9 cellular contexts compared by ENCODE assay signal in the genomic region with DNA sequence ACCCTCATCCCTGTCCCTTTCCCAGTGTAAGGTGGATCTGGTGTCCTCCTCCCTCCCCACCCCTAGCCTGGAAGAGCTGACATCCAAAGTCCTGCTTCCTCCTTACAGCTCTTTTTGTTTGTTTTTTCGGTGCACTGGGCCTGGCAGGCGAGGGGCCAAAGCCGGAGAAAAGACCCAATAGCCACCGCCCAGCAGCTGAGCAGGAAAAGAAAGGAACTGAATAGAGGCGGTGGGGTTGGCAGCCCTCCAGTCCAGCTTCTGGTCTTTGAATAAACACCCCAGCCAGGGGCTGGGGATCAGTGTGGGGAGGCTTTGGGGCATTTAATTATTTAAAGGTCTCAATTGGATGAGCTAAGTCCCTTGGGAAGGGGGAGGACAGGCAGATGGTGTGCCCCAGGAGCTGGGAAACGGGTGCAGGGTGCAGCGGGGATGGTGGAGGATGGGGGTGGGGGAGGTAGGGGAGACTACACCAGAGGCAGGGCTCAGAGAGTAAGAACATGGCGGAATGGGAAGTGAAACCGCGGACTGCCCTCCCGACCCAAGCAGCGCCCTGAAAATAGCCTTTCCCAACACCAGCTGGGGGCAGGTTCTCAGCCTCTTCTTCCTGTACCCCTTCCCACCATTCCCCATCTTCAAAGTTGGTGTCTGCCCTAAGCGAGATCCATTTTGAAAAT. TPM values are rescaled to one million over a fixed set of nuclear protein-coding genes. Genes with fewer than 3 reads are reported as not detected.
DNase-seq lines count a peak whose midpoint lies in the region; ATAC-seq, FAIRE-seq and TF ChIP-seq lines count a peak whose summit lies in the region.
"Had no signal": no experiment of that assay in that cellular context is flagged by ENCODE, and none has a peak within 500 bp of the region (broad histone marks: within the 10 kb centered on the region; RNA-seq: fewer than 3 reads in every experiment).

No MANE protein-coding gene starts in this region.

- H3K14ac ChIP-seq in H1 (ENCODE audit: insufficient read length), result no peak overlapping the region

- POLR2A ChIA-PET in H1 (lab: Charles Lee; ENCODE audit: partially characterized antibody), result interaction anchor here (0.7 to 1.6 kb wide), 6 partner anchors 18 to 51 kb away, joined by 3 to 5 read pairs (median 3); no protein-coding TSS in a partner anchor

- DNase-seq in SIG-M5 treated with dmso at 0.1 percent for 504 hours (lab: John Stamatoyannopoulos, UW; ENCODE audit: unreplicated experiment), result peak; percentile 87
- no peak for DNase-seq in SIG-M5 (lab: John Stamatoyannopoulos, UW)
- DNase-seq in NCI-H82 (lab: John Stamatoyannopoulos, UW), result peak; percentile 100
- DNase-seq in H1 (ENCODE audit: low read depth in 1 of 2, low spot score in 2 of 2), result peak in 1 of 2 experiments; percentile 51
- peak in 3 of 5 donors; percentile 67 to 75 (median 73) for DNase-seq in ovary
- no peak for DNase-seq in DMS114 treated with DMSO at 0.1 percent for 48 hours (lab: John Stamatoyannopoulos, UW; ENCODE audit: unreplicated experiment)
- no peak for DNase-seq in HUDEP-2 (lab: John Stamatoyannopoulos, UW; ENCODE audit: unreplicated experiment in 76 of 76)

- H3K4me3 ChIP-seq in H1 (ENCODE audit: extremely low read depth in 1 of 4, insufficient read depth in 2 of 4, low read depth in 3 of 4, low read length in 4 of 4), result peak overlapping the region in 1 of 4 experiments; percentile 20; a peak in 1 of 8 replicates
- H3K4me3 ChIP-seq in ovary, result no peak overlapping the region

- TF ChIP-seq EP300 in H1 (IDR thresholded peaks at IDR 0.05; ENCODE audit: borderline replicate concordance in 1 of 2, low read depth in 2 of 2, low read length in 2 of 2), result no peak
- no peak for TF ChIP-seq EP300 in ovary (IDR thresholded peaks at IDR 0.05)

- peak overlapping the region; percentile 29; the same call in 1 of the 2 replicates for H2BK12ac ChIP-seq in H1 (ENCODE audit: low read depth, low read length)

- no peak overlapping the region for H3K23ac ChIP-seq in H1 (ENCODE audit: insufficient read length)

- WGBS in H1 (ENCODE audit: extremely low coverage in 1 of 2, insufficient coverage in 1 of 2, insufficient read length in 1 of 2, insufficient replicate concordance in 2 of 2, low coverage in 1 of 2, low lambda C conversion rate in 2 of 2, missing lambda C conversion rate in 1 of 2), 2 experiments, result 59% methylated on average over 13 of the region's 13 CpGs; no CpG with 5 or more reads in 1 of the 2 experiments
- WGBS in ovary, 3 donors, result 53 to 68% (median 58%) methylated on average over 13 of the region's 13 CpGs

- intact Hi-C loops in ovary (cut with DNase I), result loop anchor here in 2 of 4 donors (2.0 to 5.0 kb wide), 2 partner anchors 53 kb away; no protein-coding TSS in a partner anchor

- H2BK5ac ChIP-seq in H1 (ENCODE audit: low read depth, low read length), result no peak overlapping the region; the same call in 1 of the 2 replicates

- peaks cover 4% of the 10 kb centered on the region; the same call in 1 of the 2 replicates for H3K23me2 ChIP-seq in H1 (ENCODE audit: low read depth, low read length)

- no peak overlapping the region; a peak in 1 of 7 replicates for H3K9ac ChIP-seq in H1 (replicated peaks in 1 of 4; ENCODE audit: extremely low read depth in 1 of 4, low read depth in 3 of 4, low read length in 3 of 4)

- H3K27me3 ChIP-seq in H1 (replicated peaks in 1 of 4; ENCODE audit: control insufficient read depth in 3 of 4, extremely low read depth in 1 of 4, insufficient read depth in 3 of 4, low read length in 3 of 4), result peaks cover 0 to 24% (median 16%) of the 10 kb centered on the region in 4 experiments; a peak in 4 of 7 replicates
- H3K27me3 ChIP-seq in ovary, result no peaks in the 10 kb centered on the region

- no peak overlapping the region for H3K56ac ChIP-seq in H1 (replicated peaks; ENCODE audit: insufficient read length, low read depth, low read length)

- H3K27ac ChIP-seq in H1 (ENCODE audit: low read depth, low read length), result no peak overlapping the region
- peak overlapping the region in 1 of 2 donors; percentile 37 for H3K27ac ChIP-seq in ovary

- no peak for TF ChIP-seq POLR2A in H1 (IDR thresholded peaks at IDR 0.05; ENCODE audit: control extremely low read depth in 1 of 2, low read depth in 2 of 2, low read length in 2 of 2)
- TF ChIP-seq POLR2A in ovary (IDR thresholded peaks at IDR 0.05), result no peak

- no peak overlapping the region for H3K4ac ChIP-seq in H1 (replicated peaks; ENCODE audit: insufficient read length, low read depth, low read length)

- FAIRE-seq in H1 (lab: Jason Lieb, UNC), result no peak
- FAIRE-seq: islet of Langerhans had no signal

- H4K20me1 ChIP-seq in H1 (replicated peaks in 1 of 2; ENCODE audit: control insufficient read depth in 1 of 2, insufficient read depth in 2 of 2, low read length in 2 of 2), result no peaks in the 10 kb centered on the region

- CTCF ChIA-PET in H1 (lab: Charles Lee; ENCODE audit: partially characterized antibody), result interaction anchor here (0.6 to 10.1 kb wide), 13 partner anchors 11 to 286 kb away, joined by 3 to 157 read pairs (median 9); no protein-coding TSS in a partner anchor

- H3K4me2 ChIP-seq in H1 (ENCODE audit: insufficient read depth in 1 of 2, low read depth in 2 of 2, low read length in 2 of 2), result peak overlapping the region in 1 of 2 experiments; percentile 84; a peak in 3 of 4 replicates

- peak overlapping the region; percentile 62; the same call in 1 of the 2 replicates for H4K8ac ChIP-seq in H1 (ENCODE audit: extremely low read depth, insufficient read depth, low read length)

- H3K36me3 ChIP-seq in H1 (ENCODE audit: control insufficient read depth in 2 of 4, insufficient read depth in 4 of 4, low read length in 3 of 4), result no peaks in the 10 kb centered on the region
- H3K36me3 ChIP-seq in ovary, result no peaks in the 10 kb centered on the region

- peak overlapping the region; percentile 38 for H4K91ac ChIP-seq in H1 (replicated peaks; ENCODE audit: insufficient read length, low read length)

- H4K5ac ChIP-seq in H1 (ENCODE audit: insufficient read length, low read depth, low read length), result peak overlapping the region; percentile 12

- no peak for ATAC-seq in HG02870 (IDR thresholded peaks at IDR 0.05; ENCODE audit: unreplicated experiment)

- no peak overlapping the region for H2AFZ ChIP-seq in H1 (ENCODE audit: low read length)

- no peak overlapping the region for H2BK120ac ChIP-seq in H1 (replicated peaks; ENCODE audit: low read depth, low read length)

- no peak overlapping the region for H2AK5ac ChIP-seq in H1 (ENCODE audit: low read depth, low read length)

- no peak for TF ChIP-seq CTCF in H1 (IDR thresholded peaks at IDR 0.05; ENCODE audit: control extremely low read depth in 1 of 3, insufficient read depth in 1 of 3, low read depth in 1 of 3, low read length in 3 of 3)
- no peak for TF ChIP-seq CTCF in ovary (IDR thresholded peaks at IDR 0.05)

- H3K9me3 ChIP-seq in H1 (ENCODE audit: insufficient read depth in 2 of 2, low read depth in 1 of 2, low read length in 1 of 2) (no peaks in the 10 kb centered on the region), ovary (no peaks in the 10 kb centered on the region)

- no peaks in the 10 kb centered on the region for H3K79me1 ChIP-seq in H1 (ENCODE audit: low read depth, low read length)

- H2BK15ac ChIP-seq in H1 (ENCODE audit: low read length), result peak overlapping the region; percentile 25; the same call in 1 of the 2 replicates

- no peak for TF ChIP-seq RAD21 in H1 (IDR thresholded peaks at IDR 0.05 in 1 of 2, conservative IDR thresholded peaks at IDR 0.05 in 1 of 2; ENCODE audit: low read depth in 2 of 2, low read length in 2 of 2)

- H3K4me1 ChIP-seq in H1 (replicated peaks in 1 of 4; ENCODE audit: control insufficient read depth in 3 of 4, insufficient read depth in 4 of 4, low read length in 3 of 4), result peaks cover 11 to 37% (median 23%) of the 10 kb centered on the region in 4 experiments
- peaks cover 32% of the 10 kb centered on the region for H3K4me1 ChIP-seq in ovary (ENCODE audit: insufficient read depth)

- H3K18ac ChIP-seq in H1 (ENCODE audit: extremely low read depth, low read length), result no peak overlapping the region; the same call in 1 of the 2 replicates

- no peaks in the 10 kb centered on the region for H3K79me2 ChIP-seq in H1 (ENCODE audit: control insufficient read depth in 1 of 2, insufficient read depth in 2 of 2, low read length in 2 of 2)

- 0 out of 2 replicates have a peak overlapping the region, but pooled peaks have one; percentile 13 for H2BK20ac ChIP-seq in H1 (ENCODE audit: low read length)

TF ChIP-seq in H1, 55 proteins besides CTCF, POLR2A, EP300 and RAD21 (continues in another document):
- no peak for TF ChIP-seq CBX5 (IDR thresholded peaks at IDR 0.05; ENCODE audit: low read depth, low read length)
- TF ChIP-seq SP1 (IDR thresholded peaks at IDR 0.05; ENCODE audit: low read depth, low read length), result no peak
- no peak for TF ChIP-seq BACH1 (IDR thresholded peaks at IDR 0.05; ENCODE audit: low read length)
- no peak for TF ChIP-seq RXRA (IDR thresholded peaks at IDR 0.05; ENCODE audit: insufficient read depth, low read depth, low read length)
- no peak for TF ChIP-seq SUZ12 (IDR thresholded peaks at IDR 0.05; ENCODE audit: low read length)
- TF ChIP-seq NRF1 (IDR thresholded peaks at IDR 0.05; ENCODE audit: low read depth, low read length), result no peak
- TF ChIP-seq TAF1 (IDR thresholded peaks at IDR 0.05; ENCODE audit: low read depth, low read length), result no peak

RNA-seq across cellular contexts. Expression of a gene that starts 20.2 kb away (rescaled TPM):
- 4.1 and 4.8 TPM in 2 replicates for total RNA-seq in H1 (2021; fragmentation: NEBNext Ultra II Directional; extraction: Animal tissue kit (Norgen Biotek cat#: 25700))
- polyA plus RNA-seq in H1 (2011; rRNA removed), result 11.0 and 15.1 TPM in 2 replicates
- polyA plus RNA-seq in H1 (2011; cell fraction: cytosol; rRNA removed), result 10.1 TPM
- polyA plus RNA-seq in H1 (2011; cell fraction: nucleus; rRNA removed), result 10.0 TPM
- 5.6 to 6.3 TPM (median 5.9 TPM) in 4 replicates for polyA plus RNA-seq in H1 (2012, experiment 1 of 2)
- 7.6 TPM for polyA plus RNA-seq in H1 (2012, experiment 2 of 2)
- polyA plus RNA-seq in H1 (2013, experiment 1 of 2), result 2.1 TPM
- 2.6 TPM for polyA plus RNA-seq in H1 (2013, experiment 2 of 2)
- polyA minus RNA-seq in H1 (2011; rRNA and poly(A)+ RNA removed), result 7.2 and 7.6 TPM in 2 replicates
- polyA minus RNA-seq in H1 (2011; cell fraction: cytosol; rRNA and poly(A)+ RNA removed), result 9.8 TPM
- polyA minus RNA-seq in H1 (2011; cell fraction: nucleus; rRNA and poly(A)+ RNA removed), result 19.8 TPM
- total RNA-seq in ovary, result 100 to 1,000 TPM; 124 to 395 (median 220) TPM
- 100 to 1,000 TPM; 113 to 167 TPM for polyA plus RNA-seq in ovary

RNA-seq across cellular contexts. Expression of a gene that starts 25.4 kb away (rescaled TPM):
- total RNA-seq in H1 (2021; fragmentation: NEBNext Ultra II Directional; extraction: Animal tissue kit (Norgen Biotek cat#: 25700)), result 0.27 and 0.32 TPM in 2 replicates
- polyA plus RNA-seq in H1 (2011; rRNA removed), result 0.17 and 0.20 TPM in 2 replicates
- 0.12 TPM for polyA plus RNA-seq in H1 (2011; cell fraction: cytosol; rRNA removed)
- polyA plus RNA-seq in H1 (2011; cell fraction: nucleus; rRNA removed), result 0.24 TPM
- polyA plus RNA-seq in H1 (2012, experiment 1 of 2), result 0.12 to 0.33 TPM (median 0.15 TPM) in 4 replicates
- polyA plus RNA-seq in H1 (2012, experiment 2 of 2), result 0.38 TPM
- 0.22 TPM for polyA plus RNA-seq in H1 (2013, experiment 1 of 2)
- 0.31 TPM for polyA plus RNA-seq in H1 (2013, experiment 2 of 2)
- 0.41 and 0.54 TPM in 2 replicates for polyA minus RNA-seq in H1 (2011; rRNA and poly(A)+ RNA removed)
- not detected for polyA minus RNA-seq in H1 (2011; cell fraction: cytosol; rRNA and poly(A)+ RNA removed)
- polyA minus RNA-seq in H1 (2011; cell fraction: nucleus; rRNA and poly(A)+ RNA removed), result not detected
- total RNA-seq in ovary, result 100 to 1,000 TPM; 110 to 158 (median 137) TPM
- 100 to 1,000 TPM; 116 to 175 TPM for polyA plus RNA-seq in ovary

Comparison
In these comparisons a context has a peak if more than half of its experiments do, and no peak if none do; other contexts are left out.
1. DNase-seq: peak in SIG-M5 treated with dmso at 0.1 percent for 504 hours (single experiment), NCI-H82 (single experiment) and ovary (3 of 5); none in SIG-M5 (single experiment), DMS114 treated with DMSO at 0.1 percent for 48 hours (single experiment) and HUDEP-2 (0 of 76).
2. RNA of a gene that starts 20.2 kb away (total RNA-seq): 124 to 395 TPM in ovary; 4.1 to 4.8 TPM in H1; every median in the first group is over 10 times any median in the second.
3. RNA of a gene that starts 25.4 kb away (total RNA-seq): 110 to 158 TPM in ovary; 0.27 to 0.32 TPM in H1; every median in the first group is over 10 times any median in the second.